ENCODE assay signal across 31 cellular contexts in genomic region chr2:70904371-70905216, GRCh38. TPM values are rescaled to one million over a fixed set of nuclear protein-coding genes. Genes with fewer than 3 reads are reported as not detected.
DNase-seq lines count a peak whose midpoint lies in the region; ATAC-seq and TF ChIP-seq lines count a peak whose summit lies in the region.
"Had no signal": no experiment of that assay in that cellular context is flagged by ENCODE, and none has a peak within 500 bp of the region (broad histone marks: within the 10 kb centered on the region; RNA-seq: fewer than 3 reads in every experiment).

No MANE protein-coding gene starts in this region.

- H3K79me2 ChIP-seq in neural progenitor cell (ENCODE audit: low read depth): no peaks in the 10 kb centered on the region

- peaks cover 9% of the 10 kb centered on the region for H3F3A ChIP-seq in neural progenitor cell (ENCODE audit: low read depth)

- peak overlapping the region; percentile 15 for H3K4me3 Mint-ChIP-seq in glutamatergic neuron (ENCODE audit: unreplicated experiment)
- no peak overlapping the region for H3K4me3 Mint-ChIP-seq in neural progenitor cell
- H3K4me3 Mint-ChIP-seq in activated CD4-positive, alpha-beta memory T cell treated with anti-CD3 and anti-CD28 coated beads, Interleukin-2, amount 10 ng/mL, durations not matched to agents 7 days and 5 days: no peak overlapping the region
- H3K4me3 Mint-ChIP-seq: activated naive CD8-positive, alpha-beta T cell treated with anti-CD3 and anti-CD28 coated beads, Interleukin-2, amount 50 U/mL, for 24 hours; effector memory CD8-positive, alpha-beta T cell; T-helper 1 cell treated with Interleukin-12 subunit alpha and Interleukin-12 subunit beta and Interleukin-4 antibody, amounts not matched to agents 30 μg/mL and 1 μg/mL, for 36 hours had no signal

- no peak overlapping the region for H3K4me3 ChIP-seq in neural progenitor cell
- H3K4me3 ChIP-seq: cardiac muscle cell, colonic mucosa, GM12878, lower lobe of right lung, PC-9, stomach had no signal

- no peak overlapping the region for H3K27ac ChIP-seq in neural progenitor cell
- H3K27ac ChIP-seq: cardiac muscle cell, colonic mucosa, lower lobe of right lung, PC-9, stomach had no signal

- peaks cover 21% of the 10 kb centered on the region for H3K4me1 ChIP-seq in neural progenitor cell

- no peak overlapping the region for H2AFZ ChIP-seq in neural progenitor cell (replicated peaks)
- H2AFZ ChIP-seq: PC-9 had no signal

- no peak for TF ChIP-seq CTCF in GM10248 (IDR thresholded peaks at IDR 0.05; ENCODE audit: control extremely low read depth, extremely low read depth, low read depth, missing control alignments)
- TF ChIP-seq CTCF in GM13976 (IDR thresholded peaks at IDR 0.05; ENCODE audit: borderline replicate concordance, control extremely low read depth, extremely low read depth, insufficient read depth, missing control alignments): no peak
- TF ChIP-seq CTCF in glutamatergic neuron (IDR thresholded peaks at IDR 0.05; ENCODE audit: partially characterized antibody, unreplicated experiment): no peak
- no peak for TF ChIP-seq CTCF in neural progenitor cell (IDR thresholded peaks at IDR 0.05)

- H3K27ac Mint-ChIP-seq in glutamatergic neuron (ENCODE audit: unreplicated experiment) (no peak overlapping the region), neural progenitor cell (no peak overlapping the region)
- no peak overlapping the region for H3K27ac Mint-ChIP-seq in activated CD4-positive, alpha-beta memory T cell treated with anti-CD3 and anti-CD28 coated beads, Interleukin-2, amount 10 ng/mL, durations not matched to agents 7 days and 5 days
- H3K27ac Mint-ChIP-seq: activated naive CD8-positive, alpha-beta T cell treated with anti-CD3 and anti-CD28 coated beads, Interleukin-2, amount 50 U/mL, for 24 hours; effector memory CD8-positive, alpha-beta T cell; T-helper 1 cell treated with Interleukin-12 subunit alpha and Interleukin-12 subunit beta and Interleukin-4 antibody, amounts not matched to agents 30 μg/mL and 1 μg/mL, for 36 hours had no signal

- H3K36me3 Mint-ChIP-seq in glutamatergic neuron (ENCODE audit: unreplicated experiment): no peaks in the 10 kb centered on the region
- no peaks in the 10 kb centered on the region for H3K36me3 Mint-ChIP-seq in neural progenitor cell
- peaks cover 5% of the 10 kb centered on the region for H3K36me3 Mint-ChIP-seq in activated CD4-positive, alpha-beta memory T cell treated with anti-CD3 and anti-CD28 coated beads, Interleukin-2, amount 10 ng/mL, durations not matched to agents 7 days and 5 days (ENCODE audit: low read depth)

- in situ Hi-C loops in GM13976 (cut with MboI; ENCODE audit: low sequenced_read_pairs, unreplicated experiment): no loop called here

- CTCF ChIA-PET in GM10248 (lab: Yijun Ruan, JAX): no interaction called here
- CTCF ChIA-PET in activated CD4-positive, alpha-beta memory T cell treated with anti-CD3 and anti-CD28 coated beads, Interleukin-2, amount 10 ng/mL, durations not matched to agents 7 days and 5 days (lab: Charles Lee): no interaction called here

- no peaks in the 10 kb centered on the region for H3K36me3 ChIP-seq in neural progenitor cell
- H3K36me3 ChIP-seq: cardiac muscle cell, colonic mucosa, lower lobe of right lung, stomach had no signal

- peaks cover 9% of the 10 kb centered on the region for H3K4me1 Mint-ChIP-seq in glutamatergic neuron (ENCODE audit: low read depth, unreplicated experiment)
- peaks cover 24% of the 10 kb centered on the region for H3K4me1 Mint-ChIP-seq in neural progenitor cell
- H3K4me1 Mint-ChIP-seq in activated CD4-positive, alpha-beta memory T cell treated with anti-CD3 and anti-CD28 coated beads, Interleukin-2, amount 10 ng/mL, durations not matched to agents 7 days and 5 days: peaks cover 19% of the 10 kb centered on the region

- no peaks in the 10 kb centered on the region for H3K9me3 ChIP-seq in neural progenitor cell (ENCODE audit: low read depth)
- H3K9me3 ChIP-seq: colonic mucosa, lower lobe of right lung, SK-N-SH had no signal

- H3K4me2 ChIP-seq in neural progenitor cell: peak overlapping the region; percentile 36
- H3K4me2 ChIP-seq: PC-9, SK-N-SH had no signal

- POLR2A ChIA-PET in GM10248 (lab: Yijun Ruan, JAX): no interaction called here
- POLR2A ChIA-PET in activated CD4-positive, alpha-beta memory T cell treated with anti-CD3 and anti-CD28 coated beads, Interleukin-2, amount 10 ng/mL, durations not matched to agents 7 days and 5 days (lab: Charles Lee): no interaction called here

- H3K9me3 Mint-ChIP-seq in glutamatergic neuron (ENCODE audit: unreplicated experiment) (peaks cover 15% of the 10 kb centered on the region), neural progenitor cell (no peaks in the 10 kb centered on the region)
- H3K9me3 Mint-ChIP-seq in activated CD4-positive, alpha-beta memory T cell treated with anti-CD3 and anti-CD28 coated beads, Interleukin-2, amount 10 ng/mL, durations not matched to agents 7 days and 5 days: no peaks in the 10 kb centered on the region
- H3K9me3 Mint-ChIP-seq: activated naive CD8-positive, alpha-beta T cell treated with anti-CD3 and anti-CD28 coated beads, Interleukin-2, amount 50 U/mL, for 24 hours; effector memory CD8-positive, alpha-beta T cell; T-helper 1 cell treated with Interleukin-12 subunit alpha and Interleukin-12 subunit beta and Interleukin-4 antibody, amounts not matched to agents 30 μg/mL and 1 μg/mL, for 36 hours had no signal

- H3K27me3 Mint-ChIP-seq in glutamatergic neuron (ENCODE audit: unreplicated experiment) (peaks cover 52% of the 10 kb centered on the region), neural progenitor cell (ENCODE audit: insufficient read depth, low read depth) (peaks cover 74% of the 10 kb centered on the region)
- H3K27me3 Mint-ChIP-seq in activated CD4-positive, alpha-beta memory T cell treated with anti-CD3 and anti-CD28 coated beads, Interleukin-2, amount 10 ng/mL, durations not matched to agents 7 days and 5 days: peaks cover 83% of the 10 kb centered on the region

- H4K20me1 ChIP-seq in neural progenitor cell (ENCODE audit: low read depth): peaks cover 81% of the 10 kb centered on the region

- peaks cover 100% of the 10 kb centered on the region for H3K27me3 ChIP-seq in neural progenitor cell

- ATAC-seq in HG03039 (IDR thresholded peaks at IDR 0.05; ENCODE audit: unreplicated experiment): no peak
- ATAC-seq: activated naive CD8-positive, alpha-beta T cell treated with anti-CD3 and anti-CD28 coated beads, Interleukin-2, amount 50 U/mL, for 24 hours; effector memory CD8-positive, alpha-beta T cell; GM12878; lower lobe of right lung; sciatic nerve had no signal

- peak; percentile 5 for DNase-seq in GM10248 (ENCODE audit: extremely low spot score)
- peak; percentile 13 for DNase-seq in GM13976 (ENCODE audit: low spot score)
- peak; percentile 46 for DNase-seq in glutamatergic neuron
- DNase-seq in neural progenitor cell (ENCODE audit: low spot score): peak; percentile 81
- DNase-seq in activated CD4-positive, alpha-beta memory T cell treated with anti-CD3 and anti-CD28 coated beads, Interleukin-2, amount 10 ng/mL, durations not matched to agents 7 days and 5 days: no peak
- DNase-seq in NCI-H1092 treated with DMSO at 0.1 percent for 48 hours (lab: John Stamatoyannopoulos, UW): no peak
- DNase-seq: activated CD4-positive, alpha-beta T cell treated with anti-CD3 and anti-CD28 coated beads, Interleukin-2, amount 50 U/mL, for 48 hours; activated gamma-delta T cell; activated naive CD8-positive, alpha-beta T cell treated with anti-CD3 and anti-CD28 coated beads, Interleukin-2, amount 50 U/mL, for 24 hours; colonic mucosa; DMS 273 treated with DMSO at 0.1 percent for 48 hours; effector memory CD8-positive, alpha-beta T cell; EL; HCEC 1CT; lower lobe of right lung; NCI-H1417 treated with DMSO at 0.1 percent for 48 hours; NCI-H2081 treated with DMSO at 0.1 percent for 48 hours; NCI-H2227 treated with DMSO at 0.1 percent for 48 hours; NCI-H526; PC-9; SK-N-SH; stomach had no signal

- H3K9ac ChIP-seq in neural progenitor cell: no peak overlapping the region
- H3K9ac ChIP-seq: SK-N-SH had no signal

RNA-seq across cellular contexts. Expression of gene VAX2, which starts 4.2 kb away (rescaled TPM):
- total RNA-seq in glutamatergic neuron (ENCODE audit: unreplicated experiment) (3.6 TPM), neural progenitor cell (ENCODE audit: low replicate concordance) (0.62 and 2.1 TPM in 2 replicates)
- not detected for total RNA-seq in activated CD4-positive, alpha-beta memory T cell treated with anti-CD3 and anti-CD28 coated beads, Interleukin-2, amount 10 ng/mL, durations not matched to agents 7 days and 5 days
- total RNA-seq: cardiac muscle cell, colonic mucosa, GM12878, kidney epithelial cell, lower lobe of right lung, mucosa of gallbladder, PC-9 had no signal

RNA-seq across cellular contexts. Expression of gene ATP6V1B1, which starts 31.1 kb away (rescaled TPM):
- total RNA-seq in glutamatergic neuron (ENCODE audit: unreplicated experiment): not detected
- total RNA-seq in neural progenitor cell (ENCODE audit: low replicate concordance): 0.99 and 1.1 TPM in 2 replicates
- total RNA-seq in activated CD4-positive, alpha-beta memory T cell treated with anti-CD3 and anti-CD28 coated beads, Interleukin-2, amount 10 ng/mL, durations not matched to agents 7 days and 5 days: not detected
- total RNA-seq: astrocyte, colonic mucosa, fibroblast of villous mesenchyme, GM12878, kidney epithelial cell had no signal

Comparison
In these comparisons a context has a peak if more than half of its experiments do, and no peak if none do; other contexts are left out.
1. DNase-seq: peak in GM10248 (single experiment), GM13976 (single experiment), glutamatergic neuron (single experiment) and neural progenitor cell (single experiment); none in activated CD4-positive, alpha-beta memory T cell treated with anti-CD3 and anti-CD28 coated beads, Interleukin-2, amount 10 ng/mL, durations not matched to agents 7 days and 5 days (single experiment) and NCI-H1092 treated with DMSO at 0.1 percent for 48 hours (single experiment).